Comparison of ENCODE assay signal across 8 cellular contexts in the genomic region with DNA sequence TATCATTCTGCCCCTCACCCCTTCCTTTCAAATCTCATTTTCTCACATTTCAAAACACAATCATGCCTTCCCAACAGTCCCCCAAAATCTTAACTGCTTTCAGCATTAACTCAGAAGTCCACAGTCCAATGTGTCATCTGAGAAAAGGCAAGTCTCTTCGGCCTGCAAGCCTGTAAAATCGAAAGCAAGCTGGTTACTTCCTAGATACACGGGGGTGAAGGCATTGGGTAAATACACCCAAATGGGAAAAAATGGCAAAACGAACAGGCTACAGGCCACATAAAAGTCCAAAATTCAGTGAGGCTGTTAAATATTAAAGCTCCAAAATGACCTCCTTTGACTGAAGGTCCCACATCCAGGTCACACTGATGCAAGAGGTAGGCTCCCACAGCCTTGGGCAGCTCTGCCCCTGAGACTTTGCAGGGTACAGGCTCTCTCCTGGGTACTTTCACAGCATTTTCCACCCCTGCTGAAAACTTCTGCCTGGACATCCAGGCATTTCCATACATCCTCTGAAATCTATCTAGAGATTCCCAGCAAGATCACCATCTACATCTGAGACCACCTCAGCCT. TPM values are rescaled to one million over a fixed set of nuclear protein-coding genes. Genes with fewer than 3 reads are reported as not detected.
DNase-seq lines count a peak whose midpoint lies in the region; ATAC-seq and TF ChIP-seq lines count a peak whose summit lies in the region.
"Not testable (repeated sequence)": the region's sequence is repeated elsewhere in the genome, so short reads cannot be mapped to it uniquely, and the experiment has no call there.
"Had no signal": no experiment of that assay in that cellular context is flagged by ENCODE, and none has a peak within 500 bp of the region (broad histone marks: within the 10 kb centered on the region; RNA-seq: fewer than 3 reads in every experiment).

No MANE protein-coding gene starts in this region.

- H3K27me3 ChIP-seq in CD8-positive, alpha-beta memory T cell (ENCODE audit: insufficient read depth, low read length, poor library complexity, severe bottlenecking); Karpas-422 (ENCODE audit: low read length); SU-DHL-6 (ENCODE audit: low read length); right lobe of liver: not testable (repeated sequence)

- not testable (repeated sequence) for H3F3A ChIP-seq in SU-DHL-6 (ENCODE audit: insufficient read depth)

- not testable (repeated sequence) for H3K27ac ChIP-seq in CD8-positive, alpha-beta memory T cell (ENCODE audit: low read depth, low read length); Karpas-422 (ENCODE audit: low read length); right lobe of liver
- H3K27ac ChIP-seq in SU-DHL-6 (ENCODE audit: low read depth, low read length): peak overlapping the region; percentile 69

- peak overlapping the region in 4 of 7 donors; percentile 24 to 76 (median 52) for H3K4me3 Mint-ChIP-seq in CD8-positive, alpha-beta memory T cell
- H3K4me3 Mint-ChIP-seq in central memory CD8-positive, alpha-beta T cell: peak overlapping the region; percentile 62
- peak overlapping the region in 3 of 5 donors; percentile 20 to 57 (median 55) for H3K4me3 Mint-ChIP-seq in immature natural killer cell

- CTCF ChIA-PET in CD8-positive, alpha-beta memory T cell (lab: Charles Lee): not testable (repeated sequence)

- H3K36me3 Mint-ChIP-seq in CD8-positive, alpha-beta memory T cell; central memory CD8-positive, alpha-beta T cell (ENCODE audit: insufficient read depth); immature natural killer cell: not testable (repeated sequence)

- H3K4me1 Mint-ChIP-seq in CD8-positive, alpha-beta memory T cell; central memory CD8-positive, alpha-beta T cell; immature natural killer cell: not testable (repeated sequence)

- H2AFZ ChIP-seq in Karpas-422 (ENCODE audit: low read length) (0 out of 2 replicates have a peak overlapping the region, but pooled peaks have one; percentile 50), SU-DHL-6 (ENCODE audit: low read depth, low read length, severe bottlenecking) (peak overlapping the region; percentile 13)

- not testable (repeated sequence) for ATAC-seq in central memory CD8-positive, alpha-beta T cell (replicated peaks; ENCODE audit: extremely low read depth, poor library complexity, severe bottlenecking)
- peak; percentile 88 to 92 (median 90) for ATAC-seq in right lobe of liver

- H3K27me3 Mint-ChIP-seq in CD8-positive, alpha-beta memory T cell; central memory CD8-positive, alpha-beta T cell; immature natural killer cell (ENCODE audit: low read depth in 3 of 3): not testable (repeated sequence)

- DNase-seq in CD8-positive, alpha-beta memory T cell; Karpas-422; central memory CD8-positive, alpha-beta T cell (ENCODE audit: low spot score in 2 of 2); immature natural killer cell: not testable (repeated sequence)
- DNase-seq in right lobe of liver: peak in 1 of 3 donors; percentile 42

- TF ChIP-seq CTCF in SU-DHL-6 (IDR thresholded peaks at IDR 0.05; ENCODE audit: insufficient read depth, low read length, poor library complexity, severe bottlenecking); right lobe of liver (IDR thresholded peaks at IDR 0.05): not testable (repeated sequence)

- intact Hi-C loops in right lobe of liver (cut with DNase I): not testable (repeated sequence)

- not testable (repeated sequence) for H3K9me2 ChIP-seq in Karpas-422 (replicated peaks; ENCODE audit: insufficient read depth, low read length); SU-DHL-6 (replicated peaks; ENCODE audit: insufficient read depth, low read length)

- not testable (repeated sequence) for H3K9me3 ChIP-seq in CD8-positive, alpha-beta memory T cell (ENCODE audit: low read length); Karpas-422 (ENCODE audit: low read length); SU-DHL-6 (ENCODE audit: insufficient read depth, low read length); right lobe of liver

- H3K36me3 ChIP-seq in CD8-positive, alpha-beta memory T cell (ENCODE audit: insufficient read depth, low read length); Karpas-422 (ENCODE audit: insufficient read depth, low read length); SU-DHL-6 (ENCODE audit: low read length); right lobe of liver: not testable (repeated sequence)

- H4K20me1 ChIP-seq in Karpas-422 (ENCODE audit: insufficient read depth, low read depth, low read length); SU-DHL-6 (ENCODE audit: low read depth, low read length): not testable (repeated sequence)

- WGBS in right lobe of liver (ENCODE audit: insufficient coverage, low coverage, low lambda C conversion rate, missing lambda C conversion rate): no CpG with 5 or more reads among the region's 4 CpGs

- not testable (repeated sequence) for H3K79me2 ChIP-seq in Karpas-422 (ENCODE audit: low read length); SU-DHL-6 (ENCODE audit: insufficient read depth, low read length)

- POLR2A ChIA-PET in CD8-positive, alpha-beta memory T cell (lab: Charles Lee): not testable (repeated sequence)

- TF ChIP-seq POLR2A in right lobe of liver (IDR thresholded peaks at IDR 0.05): not testable (repeated sequence)

- H3K9me3 Mint-ChIP-seq in CD8-positive, alpha-beta memory T cell; central memory CD8-positive, alpha-beta T cell; immature natural killer cell: not testable (repeated sequence)

- not testable (repeated sequence) for H3K9ac ChIP-seq in Karpas-422 (ENCODE audit: low read length)
- H3K9ac ChIP-seq in SU-DHL-6 (ENCODE audit: low read length): 0 out of 2 replicates have a peak overlapping the region, but pooled peaks have one; percentile 13

- H3K4me3 ChIP-seq in CD8-positive, alpha-beta memory T cell (ENCODE audit: low read length); Karpas-422 (ENCODE audit: low read length); SU-DHL-6 (ENCODE audit: insufficient read depth, low read length, poor library complexity, severe bottlenecking); right lobe of liver: not testable (repeated sequence)

- not testable (repeated sequence) for H3K4me1 ChIP-seq in CD8-positive, alpha-beta memory T cell (ENCODE audit: insufficient read depth, low read length); Karpas-422 (ENCODE audit: low read length); right lobe of liver

- peak overlapping the region in 3 of 8 donors; percentile 62 to 87 (median 71) for H3K27ac Mint-ChIP-seq in CD8-positive, alpha-beta memory T cell
- not testable (repeated sequence) for H3K27ac Mint-ChIP-seq in central memory CD8-positive, alpha-beta T cell (ENCODE audit: low read depth)
- peak overlapping the region in 3 of 6 donors; percentile 71 to 91 (median 77) for H3K27ac Mint-ChIP-seq in immature natural killer cell

- not testable (repeated sequence) for H3K4me2 ChIP-seq in Karpas-422 (ENCODE audit: low read depth, low read length, poor library complexity, severe bottlenecking)
- peak overlapping the region; percentile 33 for H3K4me2 ChIP-seq in SU-DHL-6 (ENCODE audit: low read depth, low read length, poor library complexity, severe bottlenecking)

RNA-seq across cellular contexts. Expression of gene RGPD2, which starts 4.3 kb away (rescaled TPM):
- 1 to 10 TPM; 2.9 TPM for total RNA-seq in CD8-positive, alpha-beta memory T cell
- polyA plus RNA-seq in CD8-positive, alpha-beta memory T cell: 6.9 TPM
- not detected in 2 replicates for total RNA-seq in Karpas-422 (2014; rRNA removed; shearing (Covaris generic); ENCODE audit: low replicate concordance)
- 1 to 10 TPM in 1 of 3 donors, under 1 TPM in 1, not detected in 1; 0.10 to 1.3 TPM for polyA plus RNA-seq in immature natural killer cell
- total RNA-seq in right lobe of liver: 1 to 10 TPM in 4 of 6 experiments, under 1 TPM in 2; 0.44 to 4.1 (median 1.2) TPM
- total RNA-seq: A172, HT1080 had no signal
